ENCODE assay signal across 2 cellular contexts in the genomic region with DNA sequence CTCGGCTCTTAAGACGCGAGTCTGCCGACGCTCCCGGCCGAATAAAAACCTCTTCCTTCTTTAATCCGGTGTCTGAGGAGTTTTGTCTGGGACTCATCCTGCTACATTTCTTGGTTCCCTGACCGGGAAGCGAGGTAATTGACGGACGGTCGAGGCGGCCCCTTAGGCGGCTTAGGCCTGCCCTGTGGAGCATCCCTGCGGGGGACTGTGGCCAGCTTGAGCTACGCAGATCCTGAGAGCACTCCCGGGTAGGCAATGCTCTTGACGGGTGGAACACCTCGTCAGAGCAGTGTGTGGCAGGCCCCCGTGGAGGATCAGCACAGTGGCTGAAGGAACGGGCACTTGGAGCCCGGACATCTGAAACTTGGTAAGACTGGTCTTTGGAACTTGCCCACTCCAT. TPM values are rescaled to one million over a fixed set of nuclear protein-coding genes. Genes with fewer than 3 reads are reported as not detected.
"Had no signal": no experiment of that assay in that cellular context is flagged by ENCODE, and none has a peak within 500 bp of the region (broad histone marks: within the 10 kb centered on the region; RNA-seq: fewer than 3 reads in every experiment).

No MANE protein-coding gene starts in this region.

RNA-seq across cellular contexts. Expression of a gene that starts 5.6 kb away (rescaled TPM):
- total RNA-seq: SJSA1; T-helper 1 cell treated with Interleukin-12 subunit alpha and Interleukin-12 subunit beta and Interleukin-4 antibody, amounts not matched to agents 30 ng/mL and 1 ng/mL, for 36 hours had no signal
